ENCODE assay signal across 33 cellular contexts in the genomic region with DNA sequence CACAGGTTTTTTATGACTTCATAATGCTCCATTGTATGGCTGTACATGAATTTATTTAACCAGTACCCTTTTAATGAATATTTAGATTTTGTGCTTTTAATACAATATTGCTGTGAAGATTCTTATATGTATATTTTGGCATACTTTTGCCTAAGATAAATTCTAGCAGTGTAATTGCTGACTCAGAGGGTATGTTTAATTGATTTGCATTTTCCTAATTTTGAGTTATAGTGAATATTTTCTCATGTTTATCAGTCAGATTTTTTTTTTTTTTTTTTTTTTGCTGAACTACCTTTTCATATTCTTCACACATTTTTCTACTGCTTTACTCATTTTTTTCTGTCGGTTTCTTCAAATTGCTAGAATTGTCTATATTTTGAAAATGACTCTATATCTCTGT.
"Had no signal": no experiment of that assay in that cellular context is flagged by ENCODE, and none has a peak within 500 bp of the region (broad histone marks: within the 10 kb centered on the region; RNA-seq: fewer than 3 reads in every experiment).

No MANE protein-coding gene starts in this region.

- FAIRE-seq: astrocyte, TTC549 had no signal

- H3K27ac ChIP-seq: adrenal gland, body of pancreas, brain microvascular endothelial cell, breast epithelium, VCaP had no signal

- H3K4me3 ChIP-seq: adrenal gland, body of pancreas, breast epithelium had no signal

- H3K27me3 ChIP-seq: adrenal gland, body of pancreas, brain microvascular endothelial cell, breast epithelium had no signal

- H3K36me3 ChIP-seq: adrenal gland, brain microvascular endothelial cell, breast epithelium had no signal

- ATAC-seq: activated CD8-positive, alpha-beta T cell treated with anti-CD3 and anti-CD28 coated beads for 36 hours; activated naive CD4-positive, alpha-beta T cell treated with anti-CD3 and anti-CD28 coated beads, Interleukin-2, amount 50 U/mL, for 72 hours; activated T-cell treated with anti-CD3 and anti-CD28 coated beads, Interleukin-2, amount 50 U/mL, for 4 hours; activated T-cell treated with anti-CD3 and anti-CD28 coated beads, Interleukin-2, amount 50 U/mL, for 72 hours; activated T-helper 17 cell treated with anti-CD3 and anti-CD28 coated beads, Interleukin-2, amount 50 U/mL, for 72 hours; body of pancreas had no signal

- DNase-seq: activated B cell treated with CpG ODN at 0.5 μM for 24 hours; activated CD4-positive, alpha-beta memory T cell treated with anti-CD3 and anti-CD28 coated beads for 36 hours; activated CD4-positive, alpha-beta T cell treated with anti-CD3 and anti-CD28 coated beads for 4 hours; activated CD4-positive, alpha-beta T cell treated with anti-CD3 and anti-CD28 coated beads, Interleukin-2, amount 10 ng/mL, durations not matched to agents 24 days and 14 days; activated CD4-positive, alpha-beta T cell treated with anti-CD3 and anti-CD28 coated beads, Interleukin-2, amount 50 U/mL, for 1 hour; activated CD4-positive, alpha-beta T cell treated with anti-CD3 and anti-CD28 coated beads, Interleukin-2, amount 50 U/mL, for 4 hours; activated CD4-positive, CD25-positive, alpha-beta regulatory T cell treated with anti-CD3 and anti-CD28 coated beads, Interleukin-2, amount 50 U/mL, for 72 hours; activated CD8-positive, alpha-beta memory T cell treated with anti-CD3 and anti-CD28 coated beads, Interleukin-2, amount 50 U/mL, for 4 hours; activated CD8-positive, alpha-beta T cell treated with anti-CD3 and anti-CD28 coated beads for 36 hours; activated effector memory CD4-positive, alpha-beta T cell treated with Interleukin-2 at 50 U/mL for 16 hours; activated gamma-delta T cell; activated naive CD4-positive, alpha-beta T cell; activated naive CD4-positive, alpha-beta T cell treated with anti-CD3 and anti-CD28 coated beads for 36 hours; activated naive CD4-positive, alpha-beta T cell treated with anti-CD3 and anti-CD28 coated beads, Interleukin-2, amount 50 U/mL, for 16 hours; activated naive CD8-positive, alpha-beta T cell treated with anti-CD3 and anti-CD28 coated beads for 36 hours; activated T-cell treated with anti-CD3 and anti-CD28 coated beads for 4 hours; activated T-cell treated with anti-CD3 and anti-CD28 coated beads, Interleukin-2, amount 50 U/mL, for 1 hour; activated T-cell treated with anti-CD3 and anti-CD28 coated beads, Interleukin-2, amount 50 U/mL, for 4 hours; activated T-cell treated with anti-CD3 and anti-CD28 coated beads, Interleukin-2, amount 50 U/mL, for 72 hours; adrenal gland; amniotic stem cell; aorta; body of pancreas; brain microvascular endothelial cell; central memory CD4-positive, alpha-beta T cell; T-helper 2 cell; T-helper 9 cell had no signal

- H3K9me3 ChIP-seq: adrenal gland, body of pancreas, breast epithelium had no signal

- H3K4me1 ChIP-seq: adrenal gland, body of pancreas, breast epithelium had no signal
